Comparison of ENCODE assay signal across 17 cellular contexts in the genomic region with DNA sequence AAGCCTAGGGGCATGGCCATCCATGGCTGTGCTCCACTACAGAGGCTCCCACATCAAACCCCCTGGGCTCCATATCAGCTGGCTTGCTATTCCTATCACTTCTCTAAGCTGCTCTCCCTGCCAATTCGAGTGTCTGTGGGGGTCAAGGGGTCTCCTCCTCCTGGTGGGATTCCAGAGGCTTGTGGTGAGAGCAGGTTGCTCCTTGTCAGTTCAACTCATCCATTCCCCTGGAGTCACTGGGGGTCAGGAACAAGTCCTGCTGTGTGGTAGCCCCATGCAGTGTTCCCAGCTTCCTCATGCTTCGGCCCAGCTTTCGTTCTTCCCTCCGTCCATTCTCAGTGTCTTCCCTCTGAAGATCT.
DNase-seq lines count a peak whose midpoint lies in the region; ATAC-seq and TF ChIP-seq lines count a peak whose summit lies in the region.
"Had no signal": no experiment of that assay in that cellular context is flagged by ENCODE, and none has a peak within 500 bp of the region (broad histone marks: within the 10 kb centered on the region; RNA-seq: fewer than 3 reads in every experiment).

No MANE protein-coding gene starts in this region.

- H3K27ac ChIP-seq in esophagus muscularis mucosa (replicated peaks in 1 of 4): no peak overlapping the region
- H3K27ac ChIP-seq: C4-2B had no signal

- no peak for TF ChIP-seq POLR2A in esophagus muscularis mucosa (IDR thresholded peaks at IDR 0.05; ENCODE audit: low read depth)

- H3K4me1 Mint-ChIP-seq in activated naive CD4-positive, alpha-beta T cell treated with anti-CD3 and anti-CD28 coated beads, Interleukin-2, amount 50 U/mL, for 24 hours: peaks cover 6% of the 10 kb centered on the region
- peaks cover 30% of the 10 kb centered on the region for H3K4me1 Mint-ChIP-seq in progenitor cell of endocrine pancreas (ENCODE audit: low read depth)
- H3K4me1 Mint-ChIP-seq: IgD-negative memory B cell had no signal

- H3K4me3 ChIP-seq in esophagus muscularis mucosa: no peak overlapping the region

- TF ChIP-seq CTCF in esophagus muscularis mucosa (IDR thresholded peaks at IDR 0.05): no peak
- no peak for TF ChIP-seq CTCF in progenitor cell of endocrine pancreas (IDR thresholded peaks at IDR 0.05; ENCODE audit: unreplicated experiment)

- H3K9me3 ChIP-seq in esophagus muscularis mucosa: peaks cover 0 to 10% (median 4%) of the 10 kb centered on the region in 4 donors

- H3K4me3 Mint-ChIP-seq in activated naive CD4-positive, alpha-beta T cell treated with anti-CD3 and anti-CD28 coated beads, Interleukin-2, amount 50 U/mL, for 24 hours: no peak overlapping the region
- H3K4me3 Mint-ChIP-seq in progenitor cell of endocrine pancreas (ENCODE audit: low read depth): no peak overlapping the region
- H3K4me3 Mint-ChIP-seq: CD8-positive, alpha-beta memory T cell; IgD-negative memory B cell had no signal

- H3K27me3 ChIP-seq in esophagus muscularis mucosa: peaks cover 0 to 18% (median 0%) of the 10 kb centered on the region in 4 donors

- peaks cover 4% of the 10 kb centered on the region for H3K9me3 Mint-ChIP-seq in activated naive CD4-positive, alpha-beta T cell treated with anti-CD3 and anti-CD28 coated beads, Interleukin-2, amount 50 U/mL, for 24 hours
- peaks cover 3 to 13% of the 10 kb centered on the region in 2 donors for H3K9me3 Mint-ChIP-seq in activated naive CD4-positive, alpha-beta T cell treated with anti-CD3 and anti-CD28 coated beads, Interleukin-2, amount 50 U/mL, for 72 hours
- H3K9me3 Mint-ChIP-seq in progenitor cell of endocrine pancreas (ENCODE audit: low read depth): peaks cover 6% of the 10 kb centered on the region

- peak overlapping the region; percentile 75 for H3K27ac Mint-ChIP-seq in activated naive CD4-positive, alpha-beta T cell treated with anti-CD3 and anti-CD28 coated beads, Interleukin-2, amount 50 U/mL, for 24 hours
- H3K27ac Mint-ChIP-seq in activated naive CD4-positive, alpha-beta T cell treated with anti-CD3 and anti-CD28 coated beads, Interleukin-2, amount 50 U/mL, for 72 hours: no peak overlapping the region
- H3K27ac Mint-ChIP-seq in progenitor cell of endocrine pancreas: no peak overlapping the region
- H3K27ac Mint-ChIP-seq: CD8-positive, alpha-beta memory T cell; IgD-negative memory B cell had no signal

- no peak for DNase-seq in activated naive CD4-positive, alpha-beta T cell treated with anti-CD3 and anti-CD28 coated beads, Interleukin-2, amount 50 U/mL, for 72 hours (ENCODE audit: low spot score in 2 of 2)
- DNase-seq in esophagus muscularis mucosa (ENCODE audit: extremely low spot score) (peak; percentile 80), mesenteric fat pad (ENCODE audit: low spot score) (peak; percentile 57), NCI-H2081 (lab: John Stamatoyannopoulos, UW) (no peak), progenitor cell of endocrine pancreas (ENCODE audit: low spot score, unreplicated experiment) (no peak), SKM-1 (lab: John Stamatoyannopoulos, UW; ENCODE audit: unreplicated experiment) (no peak)
- DNase-seq: Calu3; CD8-positive, alpha-beta memory T cell; GOT3; NCI-H1417 treated with DMSO at 0.1 percent for 48 hours; NCI-H187; SIG-M5 had no signal

- peaks cover 6 to 18% (median 9%) of the 10 kb centered on the region in 4 donors for H3K4me1 ChIP-seq in esophagus muscularis mucosa

- intact Hi-C loops in esophagus muscularis mucosa (cut with DNase I): no loop called here

- ATAC-seq in activated naive CD4-positive, alpha-beta T cell treated with anti-CD3 and anti-CD28 coated beads, Interleukin-2, amount 50 U/mL, for 72 hours: no peak
- ATAC-seq: HCT116, SK-N-SH treated with all-trans-retinoic acid at 6 μM for 48 hours had no signal

- no peaks in the 10 kb centered on the region for H3K36me3 Mint-ChIP-seq in activated naive CD4-positive, alpha-beta T cell treated with anti-CD3 and anti-CD28 coated beads, Interleukin-2, amount 50 U/mL, for 24 hours
- H3K36me3 Mint-ChIP-seq in activated naive CD4-positive, alpha-beta T cell treated with anti-CD3 and anti-CD28 coated beads, Interleukin-2, amount 50 U/mL, for 72 hours: no peaks in the 10 kb centered on the region
- no peaks in the 10 kb centered on the region for H3K36me3 Mint-ChIP-seq in progenitor cell of endocrine pancreas (ENCODE audit: insufficient read depth)
- H3K36me3 Mint-ChIP-seq: CD8-positive, alpha-beta memory T cell; IgD-negative memory B cell had no signal

- TF ChIP-seq EP300 in esophagus muscularis mucosa (IDR thresholded peaks at IDR 0.05): no peak

- H3K27me3 Mint-ChIP-seq in activated naive CD4-positive, alpha-beta T cell treated with anti-CD3 and anti-CD28 coated beads, Interleukin-2, amount 50 U/mL, for 24 hours: peaks cover 37% of the 10 kb centered on the region
- H3K27me3 Mint-ChIP-seq in progenitor cell of endocrine pancreas: peaks cover 7% of the 10 kb centered on the region

- 75% methylated on average over 4 of the region's 4 CpGs for WGBS in esophagus muscularis mucosa

- H3K36me3 ChIP-seq in esophagus muscularis mucosa: no peaks in the 10 kb centered on the region

Comparison
In these comparisons a context has a peak if more than half of its experiments do, and no peak if none do; other contexts are left out.
1. DNase-seq: peak in esophagus muscularis mucosa (single experiment) and mesenteric fat pad (single experiment); none in activated naive CD4-positive, alpha-beta T cell treated with anti-CD3 and anti-CD28 coated beads, Interleukin-2, amount 50 U/mL, for 72 hours (0 of 2), NCI-H2081 (0 of 2), progenitor cell of endocrine pancreas (single experiment) and SKM-1 (single experiment).